ENCODE assay signal across 8 cellular contexts in the genomic region with DNA sequence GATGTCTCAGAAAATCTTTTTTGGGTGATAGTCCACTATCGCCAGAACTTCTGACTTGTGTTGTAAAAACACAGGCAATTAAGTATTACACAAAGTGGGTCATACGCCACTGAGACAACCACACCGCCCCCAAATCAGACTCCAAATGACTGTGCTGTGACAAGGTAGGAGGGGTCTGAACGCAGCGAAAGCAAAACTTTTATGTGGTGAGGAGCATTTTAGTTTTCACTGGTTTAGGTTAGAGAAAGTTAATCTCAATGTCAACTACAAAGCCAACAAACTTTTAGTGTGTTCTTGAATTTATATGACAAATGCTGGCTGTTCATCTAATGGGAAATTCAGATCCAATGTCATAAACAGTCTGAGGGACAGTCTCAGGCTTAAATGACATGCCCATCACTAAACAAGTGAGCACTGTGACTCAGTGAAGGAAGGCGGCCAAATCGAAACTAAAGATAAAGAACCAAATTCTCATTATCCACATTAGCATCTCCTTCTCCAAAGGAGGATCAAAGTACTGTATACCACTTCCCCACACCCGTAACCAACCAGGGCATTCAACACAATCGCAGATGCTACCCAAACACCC.
DNase-seq lines count a peak whose midpoint lies in the region; ATAC-seq and TF ChIP-seq lines count a peak whose summit lies in the region.

No MANE protein-coding gene starts in this region.

- intact Hi-C loops in activated CD4-positive, alpha-beta T cell treated with anti-CD3 and anti-CD28 coated beads for 36 hours (cut with DNase I, micrococcal nuclease), result loop anchor here (1.0 to 5.0 kb wide), 18 partner anchors 22 to 999 kb away; a partner anchor contains a TSS
- intact Hi-C loops in ascending aorta (cut with DNase I), result no loop called here

- H3K4me3 ChIP-seq in ascending aorta, result no peak overlapping the region

- H3K4me3 Mint-ChIP-seq in activated CD4-positive, alpha-beta T cell treated with anti-CD3 and anti-CD28 coated beads for 36 hours, result peak overlapping the region; percentile 93
- peak overlapping the region in 5 of 8 donors; percentile 19 to 88 (median 61) for H3K4me3 Mint-ChIP-seq in naive B cell

- no peaks in the 10 kb centered on the region for H3K36me3 ChIP-seq in ascending aorta

- no peaks in the 10 kb centered on the region for H3K27me3 ChIP-seq in ascending aorta

- TF ChIP-seq CTCF in ascending aorta (IDR thresholded peaks at IDR 0.05), result no peak

- no peaks in the 10 kb centered on the region for H3K4me1 ChIP-seq in ascending aorta

- peaks cover 67% of the 10 kb centered on the region for H3K36me3 Mint-ChIP-seq in activated CD4-positive, alpha-beta T cell treated with anti-CD3 and anti-CD28 coated beads for 36 hours (ENCODE audit: low read depth)
- peaks cover 9 to 17% of the 10 kb centered on the region in 2 donors for H3K36me3 Mint-ChIP-seq in naive B cell

- no peaks in the 10 kb centered on the region for H3K27me3 Mint-ChIP-seq in activated CD4-positive, alpha-beta T cell treated with anti-CD3 and anti-CD28 coated beads for 36 hours
- no peaks in the 10 kb centered on the region for H3K27me3 Mint-ChIP-seq in naive B cell

- ATAC-seq in GM18858 (IDR thresholded peaks at IDR 0.05; ENCODE audit: unreplicated experiment), result peak; percentile 76
- peak; percentile 74 for ATAC-seq in HG03039 (IDR thresholded peaks at IDR 0.05; ENCODE audit: unreplicated experiment)
- peak; percentile 62 for ATAC-seq in activated CD4-positive, alpha-beta T cell treated with anti-CD3 and anti-CD28 coated beads for 36 hours
- peak; percentile 15 to 30 for ATAC-seq in naive B cell (ENCODE audit: low read depth in 2 of 2)

- DNase-seq in activated CD4-positive, alpha-beta T cell treated with anti-CD3 and anti-CD28 coated beads for 36 hours, result peak; percentile 92
- DNase-seq in naive B cell (no peak), KBM-7 (no peak), ascending aorta (ENCODE audit: low spot score in 2 of 2) (no peak), HCEC 1CT (no peak), NCI-H2227 (lab: John Stamatoyannopoulos, UW; ENCODE audit: unreplicated experiment) (no peak)

- H3K4me1 Mint-ChIP-seq in activated CD4-positive, alpha-beta T cell treated with anti-CD3 and anti-CD28 coated beads for 36 hours, result peaks cover 83% of the 10 kb centered on the region
- H3K4me1 Mint-ChIP-seq in naive B cell, result peaks cover 75 to 89% (median 85%) of the 10 kb centered on the region in 3 donors

- H3K9me3 Mint-ChIP-seq in activated CD4-positive, alpha-beta T cell treated with anti-CD3 and anti-CD28 coated beads for 36 hours (ENCODE audit: low read depth), result no peaks in the 10 kb centered on the region
- no peaks in the 10 kb centered on the region for H3K9me3 Mint-ChIP-seq in naive B cell

- POLR2A ChIA-PET in activated CD4-positive, alpha-beta T cell treated with anti-CD3 and anti-CD28 coated beads for 36 hours (lab: Charles Lee), result interaction anchor here (0.6 to 1.2 kb wide), 12 partner anchors 14 to 214 kb away, joined by 3 to 5 read pairs (median 3); no protein-coding TSS in a partner anchor

- in situ Hi-C loops in KBM-7 (cut with MboI; ENCODE audit: low pct_unique_long_range_greater_than_20kb, low sequenced_read_pairs), result no loop called here

- H3K9me3 ChIP-seq in ascending aorta, result no peaks in the 10 kb centered on the region

- CTCF ChIA-PET in activated CD4-positive, alpha-beta T cell treated with anti-CD3 and anti-CD28 coated beads for 36 hours (lab: Charles Lee), result interaction anchor here (0.6 to 1.1 kb wide), 3 partner anchors 55 to 397 kb away, joined by 3 to 4 read pairs (median 3); no protein-coding TSS in a partner anchor

- no peak overlapping the region for H3K27ac ChIP-seq in ascending aorta

- H3K27ac Mint-ChIP-seq in activated CD4-positive, alpha-beta T cell treated with anti-CD3 and anti-CD28 coated beads for 36 hours, result peak overlapping the region; percentile 99
- peak overlapping the region; percentile 62 to 86 (median 69) for H3K27ac Mint-ChIP-seq in naive B cell

Comparison
In these comparisons a context has a peak if more than half of its experiments do, and no peak if none do; other contexts are left out.
1. ATAC-seq: peak in every context shown above with its lines; median percentile 76 in GM18858; 74 in HG03039; 62 in activated CD4-positive, alpha-beta T cell treated with anti-CD3 and anti-CD28 coated beads for 36 hours; 22 in naive B cell.